8 cellular contexts compared by ENCODE assay signal in genomic region chr12:122974274-122974891, GRCh38. TPM values are rescaled to one million over a fixed set of nuclear protein-coding genes. Genes with fewer than 3 reads are reported as not detected.
A peak's percentile ranks its signal among the peaks of the same experiment; 100 is the strongest.
DNase-seq lines count a peak whose midpoint lies in the region; ATAC-seq and TF ChIP-seq lines count a peak whose summit lies in the region.

No MANE protein-coding gene starts in this region.

- ATAC-seq in activated T-helper 17 cell treated with anti-CD3 and anti-CD28 coated beads, Interleukin-2, amount 50 U/mL, for 72 hours (replicated peaks): peak; percentile 93
- peak; percentile 87 for ATAC-seq in naive B cell (ENCODE audit: low read depth in 2 of 2)
- ATAC-seq in stimulated activated effector memory CD8-positive, alpha-beta T cell treated with anti-CD3 and anti-CD28 coated beads, Interleukin-12 subunit alpha, Interleukin-12 subunit beta, amount 100 ng/mL, for 72 hours: peak; percentile 94

- H3K36me3 Mint-ChIP-seq in activated T-helper 17 cell treated with anti-CD3 and anti-CD28 coated beads, Interleukin-2, amount 50 U/mL, for 72 hours (ENCODE audit: low read depth): no peaks in the 10 kb centered on the region
- no peaks in the 10 kb centered on the region for H3K36me3 Mint-ChIP-seq in naive B cell
- H3K36me3 Mint-ChIP-seq in stimulated activated effector memory CD8-positive, alpha-beta T cell treated with anti-CD3 and anti-CD28 coated beads, Interleukin-12 subunit alpha, Interleukin-12 subunit beta, amount 100 ng/mL, for 72 hours: peaks cover 16% of the 10 kb centered on the region

- H3K36me3 ChIP-seq in fibroblast of lung (ENCODE audit: control insufficient read depth, insufficient read depth, low read length): peaks cover 8% of the 10 kb centered on the region

- TF ChIP-seq CTCF in fibroblast of lung (conservative IDR thresholded peaks at IDR 0.05 in 1 of 2, IDR thresholded peaks at IDR 0.05 in 1 of 2; ENCODE audit: low read depth in 1 of 2, low read length in 2 of 2): no peak

- H3K4me3 Mint-ChIP-seq in activated T-helper 17 cell treated with anti-CD3 and anti-CD28 coated beads, Interleukin-2, amount 50 U/mL, for 72 hours: peak overlapping the region; percentile 94
- peak overlapping the region; percentile 97 to 99 (median 99) for H3K4me3 Mint-ChIP-seq in naive B cell
- H3K4me3 Mint-ChIP-seq in stimulated activated effector memory CD8-positive, alpha-beta T cell treated with anti-CD3 and anti-CD28 coated beads, Interleukin-12 subunit alpha, Interleukin-12 subunit beta, amount 100 ng/mL, for 72 hours: peak overlapping the region; percentile 97

- H3K27me3 ChIP-seq in fibroblast of lung (ENCODE audit: control insufficient read depth, insufficient read depth, low read length): no peaks in the 10 kb centered on the region

- H4K20me1 ChIP-seq in fibroblast of lung (ENCODE audit: control insufficient read depth, extremely low read depth, insufficient read depth, low read length): no peaks in the 10 kb centered on the region

- DNase-seq in EH (ENCODE audit: low read depth): peak; percentile 98
- DNase-seq in GOT3 (lab: John Stamatoyannopoulos, UW): peak; percentile 91
- peak; percentile 98 for DNase-seq in LHCN-M2 (ENCODE audit: low read depth)
- peak; percentile 96 for DNase-seq in RPMI7951 (ENCODE audit: low read depth)
- peak; percentile 98 to 99 for DNase-seq in fibroblast of lung (ENCODE audit: low read depth in 2 of 2)
- peak; percentile 99 for DNase-seq in naive B cell
- DNase-seq in stimulated activated effector memory CD8-positive, alpha-beta T cell treated with anti-CD3 and anti-CD28 coated beads, Interleukin-12 subunit alpha, Interleukin-12 subunit beta, amount 100 ng/mL, for 72 hours (ENCODE audit: low spot score in 2 of 2): peak; percentile 94 to 99

- H3K27me3 Mint-ChIP-seq in activated T-helper 17 cell treated with anti-CD3 and anti-CD28 coated beads, Interleukin-2, amount 50 U/mL, for 72 hours: no peaks in the 10 kb centered on the region
- H3K27me3 Mint-ChIP-seq in naive B cell: no peaks in the 10 kb centered on the region

- H3K4me3 ChIP-seq in fibroblast of lung (replicated peaks in 1 of 4; ENCODE audit: control extremely low read depth in 1 of 4, insufficient read depth in 1 of 4, low read depth in 3 of 4, low read length in 4 of 4): peak overlapping the region; percentile 50 to 97 (median 84)

- peaks cover 13% of the 10 kb centered on the region for H3K79me2 ChIP-seq in fibroblast of lung (ENCODE audit: control insufficient read depth, insufficient read depth, low read length)

- no peaks in the 10 kb centered on the region for H3K9me3 Mint-ChIP-seq in activated T-helper 17 cell treated with anti-CD3 and anti-CD28 coated beads, Interleukin-2, amount 50 U/mL, for 72 hours
- no peaks in the 10 kb centered on the region for H3K9me3 Mint-ChIP-seq in naive B cell
- no peaks in the 10 kb centered on the region for H3K9me3 Mint-ChIP-seq in stimulated activated effector memory CD8-positive, alpha-beta T cell treated with anti-CD3 and anti-CD28 coated beads, Interleukin-12 subunit alpha, Interleukin-12 subunit beta, amount 100 ng/mL, for 72 hours

- H3K27ac ChIP-seq in fibroblast of lung (ENCODE audit: insufficient read depth, low read length): peak overlapping the region; percentile 97

- peak overlapping the region; percentile 99 for H3K27ac Mint-ChIP-seq in activated T-helper 17 cell treated with anti-CD3 and anti-CD28 coated beads, Interleukin-2, amount 50 U/mL, for 72 hours
- H3K27ac Mint-ChIP-seq in naive B cell: peak overlapping the region; percentile 96 to 100 (median 99)
- peak overlapping the region; percentile 100 for H3K27ac Mint-ChIP-seq in stimulated activated effector memory CD8-positive, alpha-beta T cell treated with anti-CD3 and anti-CD28 coated beads, Interleukin-12 subunit alpha, Interleukin-12 subunit beta, amount 100 ng/mL, for 72 hours

- peak overlapping the region; percentile 81 for H2AFZ ChIP-seq in fibroblast of lung (ENCODE audit: low read length)

- H3K4me1 ChIP-seq in fibroblast of lung (ENCODE audit: control insufficient read depth, extremely low read depth, insufficient read depth, low read length): peaks cover 10% of the 10 kb centered on the region

- no peaks in the 10 kb centered on the region for H3K9me3 ChIP-seq in fibroblast of lung (ENCODE audit: control insufficient read depth, insufficient read depth, low read depth, low read length)

- peaks cover 5% of the 10 kb centered on the region for H3K4me1 Mint-ChIP-seq in activated T-helper 17 cell treated with anti-CD3 and anti-CD28 coated beads, Interleukin-2, amount 50 U/mL, for 72 hours
- peaks cover 4 to 44% (median 19%) of the 10 kb centered on the region in 3 donors for H3K4me1 Mint-ChIP-seq in naive B cell
- peaks cover 19% of the 10 kb centered on the region for H3K4me1 Mint-ChIP-seq in stimulated activated effector memory CD8-positive, alpha-beta T cell treated with anti-CD3 and anti-CD28 coated beads, Interleukin-12 subunit alpha, Interleukin-12 subunit beta, amount 100 ng/mL, for 72 hours

- peak overlapping the region; percentile 77 for H3K9ac ChIP-seq in fibroblast of lung (ENCODE audit: insufficient read depth, low read length)

- H3K4me2 ChIP-seq in fibroblast of lung (ENCODE audit: extremely low read depth, insufficient read depth, low read length): peak overlapping the region; percentile 67

RNA-seq across cellular contexts. Expression of gene OGFOD2, which starts 0.7 kb away (rescaled TPM):
- total RNA-seq in LHCN-M2 (2014; rRNA removed) (14.8 and 21.4 TPM in 2 replicates), fibroblast of lung (7.2 and 9.6 TPM in 2 replicates)
- 9.3 TPM for polyA plus RNA-seq in LHCN-M2 (2012)
- 5.7 and 8.4 TPM in 2 replicates for total RNA-seq in RPMI7951 (2014; rRNA removed; shearing (Covaris generic))
- total RNA-seq in activated T-helper 17 cell treated with anti-CD3 and anti-CD28 coated beads, Interleukin-2, amount 50 U/mL, for 72 hours: 10 to 100 TPM; 24.9 to 28.6 TPM
- polyA plus RNA-seq in fibroblast of lung (4.6 and 5.2 TPM in 2 replicates), naive B cell (ENCODE audit: low read depth in 6 of 6) (10 to 100 TPM in 5 of 6 donors, 1 to 10 TPM in 1; 9.4 to 20.4 (median 14.2) TPM)
- 7.0 and 9.7 TPM in 2 replicates for polyA plus RNA-seq in fibroblast of lung (2012)
- polyA minus RNA-seq in fibroblast of lung (ENCODE audit: low replicate concordance): 7.5 and 19.3 TPM in 2 replicates

RNA-seq across cellular contexts. Expression of gene ARL6IP4, which starts 6.1 kb away (rescaled TPM):
- total RNA-seq in LHCN-M2 (2014; rRNA removed) (238 and 272 TPM in 2 replicates), fibroblast of lung (145 and 157 TPM in 2 replicates)
- 257 TPM for polyA plus RNA-seq in LHCN-M2 (2012)
- total RNA-seq in RPMI7951 (2014; rRNA removed; shearing (Covaris generic)): 101 and 174 TPM in 2 replicates
- 100 to 1,000 TPM; 112 to 160 TPM for total RNA-seq in activated T-helper 17 cell treated with anti-CD3 and anti-CD28 coated beads, Interleukin-2, amount 50 U/mL, for 72 hours
- polyA plus RNA-seq in fibroblast of lung (149 and 196 TPM in 2 replicates), naive B cell (ENCODE audit: low read depth in 6 of 6) (100 to 1,000 TPM; 132 to 202 (median 187) TPM)
- polyA plus RNA-seq in fibroblast of lung (2012): 165 and 243 TPM in 2 replicates
- polyA minus RNA-seq in fibroblast of lung (ENCODE audit: low replicate concordance): 45.4 and 47.1 TPM in 2 replicates

RNA-seq across cellular contexts. Expression of gene ABCB9, which starts 8.1 kb away (rescaled TPM):
- total RNA-seq in LHCN-M2 (2014; rRNA removed) (4.6 and 7.8 TPM in 2 replicates), fibroblast of lung (5.4 and 6.3 TPM in 2 replicates)
- 4.2 TPM for polyA plus RNA-seq in LHCN-M2 (2012)
- total RNA-seq in RPMI7951 (2014; rRNA removed; shearing (Covaris generic)): 7.0 and 10.9 TPM in 2 replicates
- total RNA-seq in activated T-helper 17 cell treated with anti-CD3 and anti-CD28 coated beads, Interleukin-2, amount 50 U/mL, for 72 hours: 10 to 100 TPM in 1 of 2 donors, 1 to 10 TPM in 1; 7.7 to 12.0 TPM
- polyA plus RNA-seq in fibroblast of lung (3.1 and 3.8 TPM in 2 replicates), naive B cell (ENCODE audit: low read depth in 6 of 6) (under 1 TPM in 5 of 6 donors, not detected in 1; 0.18 to 0.59 (median 0.31) TPM)
- polyA plus RNA-seq in fibroblast of lung (2012): 4.6 and 4.9 TPM in 2 replicates
- polyA minus RNA-seq in fibroblast of lung (ENCODE audit: low replicate concordance): 16.1 and 16.3 TPM in 2 replicates

Comparison
In these comparisons a context has a peak if more than half of its experiments do, and no peak if none do; other contexts are left out.
1. Peak in every context shown above with its lines: DNase-seq, ATAC-seq, H3K4me3 ChIP-seq and H3K27ac ChIP-seq.